25 cellular contexts compared by ENCODE assay signal in the genomic region with DNA sequence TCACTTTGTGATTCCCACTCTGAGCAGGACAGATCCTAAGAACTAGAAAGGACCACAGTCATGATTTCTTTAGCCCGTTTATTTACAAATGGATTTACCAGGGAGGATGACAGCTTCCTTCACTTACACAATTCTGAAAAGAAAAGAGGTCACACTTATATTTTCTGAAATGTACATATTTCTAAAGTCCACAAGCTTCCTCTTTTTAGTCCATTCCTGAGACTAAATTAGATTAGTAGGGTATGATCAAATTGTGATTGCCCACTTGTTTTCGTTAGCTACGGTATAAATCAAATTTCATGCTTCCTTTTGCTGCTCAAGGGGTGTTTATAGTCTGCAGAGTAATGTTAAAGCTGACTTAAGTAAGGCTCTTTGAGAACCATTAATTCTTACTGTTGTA. TPM values are rescaled to one million over a fixed set of nuclear protein-coding genes. Genes with fewer than 3 reads are reported as not detected.
"Had no signal": no experiment of that assay in that cellular context is flagged by ENCODE, and none has a peak within 500 bp of the region (broad histone marks: within the 10 kb centered on the region; RNA-seq: fewer than 3 reads in every experiment).

No MANE protein-coding gene starts in this region.

- ATAC-seq: HepG2, Panc1, PC-3, SK-N-SH treated with all-trans-retinoic acid at 6 μM for 48 hours had no signal

- DNase-seq: IMR-90, Karpas-422, KG1, MG63, NCI-H1092, NCI-H1105 treated with DMSO at 0.1 percent for 48 hours, NCI-H1417 treated with DMSO at 0.1 percent for 48 hours, NCI-H146, NCI-H1694 treated with DMSO at 0.1 percent for 48 hours, NCI-H1930, NCI-H2081, NCI-H2107, NCI-H2171, NCI-H226, NCI-H446, NCI-H510A, NCI-H524 treated with DMSO at 0.1 percent for 48 hours, NCI-H69, NCI-H774, PC-3, SHP77 had no signal

RNA-seq across cellular contexts. Expression of gene AMELX, which starts 7.6 kb away (rescaled TPM):
- total RNA-seq: HepG2, HT1080, IMR-90, PC-3 had no signal
